Comparison of ENCODE assay signal across 8 cellular contexts in genomic region chr1:36321119-36321951, GRCh38. TPM values are rescaled to one million over a fixed set of nuclear protein-coding genes. Genes with fewer than 3 reads are reported as not detected.
DNase-seq lines count a peak whose midpoint lies in the region; ATAC-seq and TF ChIP-seq lines count a peak whose summit lies in the region.

No MANE protein-coding gene starts in this region.

- no peaks in the 10 kb centered on the region for H3K36me3 ChIP-seq in effector memory CD4-positive, alpha-beta T cell (ENCODE audit: control insufficient read depth, insufficient read depth, low read length)
- H3K36me3 ChIP-seq in mesodermal cell (ENCODE audit: control insufficient read depth, insufficient read depth, low read length) (peaks cover 22% of the 10 kb centered on the region), upper lobe of left lung (peaks cover 0 to 13% (median 0%) of the 10 kb centered on the region in 4 donors)

- DNase-seq in ELR (ENCODE audit: low read depth) (peak; percentile 73), RPMI8226 (peak; percentile 41), upper lobe of left lung (peak; percentile 63 to 94), NCI-H187 (lab: John Stamatoyannopoulos, UW) (no peak), NOMO-1 treated with dmso at 0.1 percent for 144 hours (lab: John Stamatoyannopoulos, UW; ENCODE audit: unreplicated experiment) (no peak), NCI-H345 treated with DMSO at 0.1 percent for 48 hours (lab: John Stamatoyannopoulos, UW; ENCODE audit: unreplicated experiment) (no peak)
- DNase-seq in effector memory CD4-positive, alpha-beta T cell: no peak

- no peak for TF ChIP-seq EP300 in upper lobe of left lung (IDR thresholded peaks at IDR 0.05)

- H3K4me3 ChIP-seq in effector memory CD4-positive, alpha-beta T cell (ENCODE audit: insufficient read depth, low read depth, low read length, poor library complexity, severe bottlenecking): peak overlapping the region; percentile 46
- H3K4me3 ChIP-seq in mesodermal cell (ENCODE audit: extremely low read depth, insufficient read depth, low read length, poor library complexity, severe bottlenecking) (peak overlapping the region; percentile 82), upper lobe of left lung (peak overlapping the region; percentile 24 to 95 (median 83))

- TF ChIP-seq CTCF in upper lobe of left lung (IDR thresholded peaks at IDR 0.05): no peak

- no peaks in the 10 kb centered on the region for H3K27me3 ChIP-seq in effector memory CD4-positive, alpha-beta T cell (replicated peaks; ENCODE audit: control insufficient read depth, insufficient read depth, low read length, poor library complexity, severe bottlenecking)
- no peaks in the 10 kb centered on the region for H3K27me3 ChIP-seq in upper lobe of left lung

- TF ChIP-seq POLR2A in upper lobe of left lung (IDR thresholded peaks at IDR 0.05): no peak

- peak; percentile 77 to 85 for ATAC-seq in upper lobe of left lung (ENCODE audit: low FRiP score in 2 of 2)

- peaks cover 29% of the 10 kb centered on the region for H3K4me1 ChIP-seq in effector memory CD4-positive, alpha-beta T cell (ENCODE audit: control insufficient read depth, insufficient read depth, low read length, poor library complexity, severe bottlenecking)
- H3K4me1 ChIP-seq in mesodermal cell (ENCODE audit: control insufficient read depth, insufficient read depth, low read length, poor library complexity, severe bottlenecking) (peaks cover 39% of the 10 kb centered on the region), upper lobe of left lung (peaks cover 26 to 44% (median 40%) of the 10 kb centered on the region in 4 donors)

- WGBS in mesodermal cell (ENCODE audit: insufficient coverage in 2 of 2), 2 experiments: 6% methylated on average over 51 of the region's 59 CpGs
- 39 to 52% methylated on average over 12 to 58 of the region's 59 CpGs for WGBS in upper lobe of left lung, 2 donors

- no peaks in the 10 kb centered on the region for H3K9me3 ChIP-seq in effector memory CD4-positive, alpha-beta T cell (ENCODE audit: control insufficient read depth, low read length)
- H3K9me3 ChIP-seq in mesodermal cell (ENCODE audit: control insufficient read depth, low read length) (no peaks in the 10 kb centered on the region), upper lobe of left lung (no peaks in the 10 kb centered on the region)

- H3K27ac ChIP-seq in effector memory CD4-positive, alpha-beta T cell (ENCODE audit: insufficient read depth, low read length, poor library complexity, severe bottlenecking): no peak overlapping the region
- H3K27ac ChIP-seq in mesodermal cell (ENCODE audit: low read depth, low read length, severe bottlenecking) (peak overlapping the region; percentile 89), upper lobe of left lung (peak overlapping the region; percentile 79 to 92 (median 88))

RNA-seq across cellular contexts. Expression of gene EVA1B, which starts 2.1 kb away (rescaled TPM):
- polyA plus RNA-seq in mesodermal cell (2013, experiment 1 of 2): 108 TPM
- 89.0 TPM for polyA plus RNA-seq in mesodermal cell (2013, experiment 2 of 2)
- 10 to 100 TPM; 24.3 to 97.9 (median 36.6) TPM for total RNA-seq in upper lobe of left lung

RNA-seq across cellular contexts. Expression of gene SH3D21, which starts 15.2 kb away (rescaled TPM):
- 5.3 TPM for polyA plus RNA-seq in mesodermal cell (2013, experiment 1 of 2)
- 5.3 TPM for polyA plus RNA-seq in mesodermal cell (2013, experiment 2 of 2)
- 10 to 100 TPM in 3 of 6 donors, 1 to 10 TPM in 3; 4.4 to 65.0 (median 13.1) TPM for total RNA-seq in upper lobe of left lung

Comparison
In these comparisons a context has a peak if more than half of its experiments do, and no peak if none do; other contexts are left out.
1. DNase-seq: peak in ELR (single experiment), RPMI8226 (single experiment) and upper lobe of left lung (2 of 2); none in effector memory CD4-positive, alpha-beta T cell (0 of 3), NCI-H187 (0 of 2), NOMO-1 treated with dmso at 0.1 percent for 144 hours (single experiment) and NCI-H345 treated with DMSO at 0.1 percent for 48 hours (single experiment).
2. Peak in every context shown above with its lines, with median percentiles within 50 percentile points of each other: H3K4me3 ChIP-seq.